ENCODE assay signal across 9 cellular contexts in the genomic region with DNA sequence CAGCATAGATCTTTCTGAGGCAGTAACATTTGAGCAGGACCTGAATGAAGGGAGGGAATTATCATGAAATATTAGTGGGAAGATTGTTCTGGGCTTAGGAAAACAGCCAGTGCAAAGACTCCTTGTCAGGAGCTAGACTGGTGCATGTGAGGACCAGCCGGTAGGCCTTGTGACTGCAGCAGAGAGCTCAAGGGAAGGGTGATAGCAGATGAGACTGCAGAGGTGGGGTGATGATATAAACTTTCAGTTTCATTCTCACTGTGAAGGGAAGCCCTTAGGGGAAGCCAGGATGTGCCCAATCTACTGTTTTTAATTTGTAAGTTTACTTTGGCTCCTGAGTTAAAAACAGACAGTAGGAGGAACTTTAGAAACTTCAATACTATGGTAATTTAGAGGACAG. TPM values are rescaled to one million over a fixed set of nuclear protein-coding genes. Genes with fewer than 3 reads are reported as not detected.
A peak's percentile ranks its signal among the peaks of the same experiment; 100 is the strongest.
DNase-seq lines count a peak whose midpoint lies in the region; ATAC-seq, FAIRE-seq and TF ChIP-seq lines count a peak whose summit lies in the region.
"Had no signal": no experiment of that assay in that cellular context is flagged by ENCODE, and none has a peak within 500 bp of the region (broad histone marks: within the 10 kb centered on the region; RNA-seq: fewer than 3 reads in every experiment).

No MANE protein-coding gene starts in this region.

- peak; percentile 40 for DNase-seq in Ammon's horn (ENCODE audit: low spot score)
- peak; percentile 79 for DNase-seq in activated CD8-positive, alpha-beta T cell treated with anti-CD3 and anti-CD28 coated beads, Interleukin-2, amount 10 ng/mL, durations not matched to agents 7 days and 5 days
- DNase-seq in germinal center (ENCODE audit: low spot score) = peak; percentile 71
- DNase-seq in stimulated activated CD8-positive, alpha-beta memory T cell treated with anti-CD3 and anti-CD28 coated beads, Interleukin-15, amount 100 ng/mL, for 1 hour (ENCODE audit: low read depth) = peak; percentile 10
- no peak for DNase-seq in H54 (ENCODE audit: insufficient read length, low spot score)
- no peak for DNase-seq in foreskin melanocyte

- no peak for FAIRE-seq in H54 (lab: Jason Lieb, UNC)
- FAIRE-seq: endometrium had no signal

- H3K27me3 Mint-ChIP-seq in activated CD8-positive, alpha-beta T cell treated with anti-CD3 and anti-CD28 coated beads, Interleukin-2, amount 10 ng/mL, durations not matched to agents 7 days and 5 days (ENCODE audit: low read depth) = peaks cover 3% of the 10 kb centered on the region

- peak overlapping the region; percentile 35 for H3K4me3 Mint-ChIP-seq in activated CD8-positive, alpha-beta T cell treated with anti-CD3 and anti-CD28 coated beads, Interleukin-2, amount 10 ng/mL, durations not matched to agents 7 days and 5 days

- TF ChIP-seq POLR2A in H54 (IDR thresholded peaks at IDR 0.05; ENCODE audit: low read depth, low read length) = no peak

- CTCF ChIA-PET in activated CD8-positive, alpha-beta T cell treated with anti-CD3 and anti-CD28 coated beads, Interleukin-2, amount 10 ng/mL, durations not matched to agents 7 days and 5 days (lab: Charles Lee) = interaction anchor here (0.9 to 3.0 kb wide), 10 partner anchors 9 to 332 kb away, joined by 3 to 23 read pairs (median 4); no protein-coding TSS in a partner anchor

- ATAC-seq in GM19463 (IDR thresholded peaks at IDR 0.05; ENCODE audit: unreplicated experiment) (peak; percentile 97), HG03558 (IDR thresholded peaks at IDR 0.05; ENCODE audit: extremely low read depth, unreplicated experiment) (peak; percentile 96)
- ATAC-seq in activated CD8-positive, alpha-beta T cell treated with anti-CD3 and anti-CD28 coated beads, Interleukin-2, amount 10 ng/mL, durations not matched to agents 7 days and 5 days = peak; percentile 97

- peak overlapping the region; percentile 92 for H3K27ac Mint-ChIP-seq in activated CD8-positive, alpha-beta T cell treated with anti-CD3 and anti-CD28 coated beads, Interleukin-2, amount 10 ng/mL, durations not matched to agents 7 days and 5 days

- H3K36me3 Mint-ChIP-seq in activated CD8-positive, alpha-beta T cell treated with anti-CD3 and anti-CD28 coated beads, Interleukin-2, amount 10 ng/mL, durations not matched to agents 7 days and 5 days (ENCODE audit: low read depth) = peaks cover 15% of the 10 kb centered on the region

- H3K4me1 Mint-ChIP-seq in activated CD8-positive, alpha-beta T cell treated with anti-CD3 and anti-CD28 coated beads, Interleukin-2, amount 10 ng/mL, durations not matched to agents 7 days and 5 days (ENCODE audit: low read depth) = peaks cover 48% of the 10 kb centered on the region

- no peaks in the 10 kb centered on the region for H3K9me3 Mint-ChIP-seq in activated CD8-positive, alpha-beta T cell treated with anti-CD3 and anti-CD28 coated beads, Interleukin-2, amount 10 ng/mL, durations not matched to agents 7 days and 5 days (ENCODE audit: insufficient read depth)

- POLR2A ChIA-PET in activated CD8-positive, alpha-beta T cell treated with anti-CD3 and anti-CD28 coated beads, Interleukin-2, amount 10 ng/mL, durations not matched to agents 7 days and 5 days (lab: Charles Lee) = interaction anchor here (0.9 to 1.1 kb wide), 2 partner anchors 29 to 31 kb away, joined by 3 to 5 read pairs; no protein-coding TSS in a partner anchor

RNA-seq across cellular contexts. Expression of a gene that starts 12.4 kb away (rescaled TPM):
- total RNA-seq in activated CD8-positive, alpha-beta T cell treated with anti-CD3 and anti-CD28 coated beads, Interleukin-2, amount 10 ng/mL, durations not matched to agents 7 days and 5 days = not detected

RNA-seq across cellular contexts. Expression of a gene that starts 15.4 kb away (rescaled TPM):
- under 1 TPM in 1 of 2 experiments, not detected in 1; 0.23 TPM for total RNA-seq in activated CD8-positive, alpha-beta T cell treated with anti-CD3 and anti-CD28 coated beads, Interleukin-2, amount 10 ng/mL, durations not matched to agents 7 days and 5 days

Comparison
In these comparisons a context has a peak if more than half of its experiments do, and no peak if none do; other contexts are left out.
1. DNase-seq: peak in Ammon's horn (single experiment), activated CD8-positive, alpha-beta T cell treated with anti-CD3 and anti-CD28 coated beads, Interleukin-2, amount 10 ng/mL, durations not matched to agents 7 days and 5 days (single experiment), germinal center (single experiment) and stimulated activated CD8-positive, alpha-beta memory T cell treated with anti-CD3 and anti-CD28 coated beads, Interleukin-15, amount 100 ng/mL, for 1 hour (single experiment); none in H54 (single experiment) and foreskin melanocyte (single experiment).
2. Peak in every context shown above with its lines, with median percentiles within 50 percentile points of each other: ATAC-seq.